In the genomic region with DNA sequence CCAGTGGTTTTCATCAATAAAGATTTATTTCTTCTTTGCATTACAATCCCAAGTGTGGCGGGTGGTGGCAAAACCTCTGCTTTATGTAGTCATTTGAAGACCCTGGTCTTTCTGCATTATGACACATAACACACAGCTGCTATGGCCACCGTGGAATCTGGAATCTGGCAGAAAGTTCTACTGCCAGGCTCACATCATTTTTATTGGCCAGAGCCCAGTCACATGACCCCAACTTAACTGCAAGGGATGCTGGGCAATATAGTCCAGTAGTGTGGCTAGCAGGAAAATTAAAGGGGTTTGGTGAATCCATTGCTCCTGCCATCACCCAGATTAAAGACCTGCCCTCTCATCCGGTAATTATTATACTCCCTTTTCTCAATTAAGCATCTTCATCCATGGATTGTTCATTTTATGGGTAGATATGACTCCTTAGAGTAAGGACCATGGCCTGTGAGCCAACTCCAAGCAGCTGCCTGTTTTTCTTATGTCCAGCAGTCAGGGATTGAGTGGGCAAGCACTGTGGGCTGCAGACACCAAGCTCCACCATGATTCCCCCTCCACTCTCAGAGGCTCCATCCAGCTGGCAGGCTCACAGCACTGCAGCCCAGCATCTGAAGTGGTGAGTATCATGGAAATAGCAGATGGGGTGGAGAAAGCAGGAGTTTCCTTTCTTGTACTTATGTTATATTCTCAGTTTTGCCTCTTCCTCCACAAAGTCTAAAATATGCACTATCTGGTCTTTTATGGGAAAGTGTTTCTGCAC, we compare ENCODE assay signal across 14 cellular contexts.
DNase-seq lines count a peak whose midpoint lies in the region; ATAC-seq and TF ChIP-seq lines count a peak whose summit lies in the region.
"Had no signal": no experiment of that assay in that cellular context is flagged by ENCODE, and none has a peak within 500 bp of the region (broad histone marks: within the 10 kb centered on the region; RNA-seq: fewer than 3 reads in every experiment).

No MANE protein-coding gene starts in this region.

- no peaks in the 10 kb centered on the region for H3K4me1 ChIP-seq in left lung
- H3K4me1 ChIP-seq: HAP-1 had no signal

- TF ChIP-seq CTCF in left lung (IDR thresholded peaks at IDR 0.05) = no peak

- intact Hi-C loops in posterior cingulate gyrus (cut with DNase I) = no loop called here
- intact Hi-C loops in left lung (cut with DNase I) = no loop called here

- ATAC-seq in SK-N-SH treated with all-trans-retinoic acid at 6 μM for 48 hours = peak; percentile 77
- ATAC-seq in HG03342 (IDR thresholded peaks at IDR 0.05; ENCODE audit: unreplicated experiment) = no peak
- ATAC-seq in left lung = no peak
- ATAC-seq: GM12878, GM23338 had no signal

- H3K27ac ChIP-seq in left lung = no peak overlapping the region

- H3K9me3 ChIP-seq in left lung = peaks cover 0 to 7% of the 10 kb centered on the region in 2 donors
- H3K9me3 ChIP-seq: HAP-1 had no signal

- no peak overlapping the region for H3K4me3 ChIP-seq in left lung
- H3K4me3 ChIP-seq: GM12878, GM23338, HAP-1 had no signal

- no peaks in the 10 kb centered on the region for H3K36me3 ChIP-seq in left lung
- H3K36me3 ChIP-seq: HAP-1 had no signal

- no peak for TF ChIP-seq EP300 in Ishikawa (IDR thresholded peaks at IDR 0.05; ENCODE audit: borderline replicate concordance)

- DNase-seq in inferior parietal cortex (ENCODE audit: extremely low spot score) (peak; percentile 16), posterior cingulate gyrus (peak in 7 of 10 donors; percentile 19 to 86 (median 44)), superior temporal gyrus (ENCODE audit: extremely low spot score) (no peak), NCI-H226 (no peak), left lung (no peak)
- DNase-seq: C1 segment of cervical spinal cord; CD4-positive, alpha-beta T cell; DMS79 had no signal

- no peaks in the 10 kb centered on the region for H3K27me3 ChIP-seq in left lung

- TF ChIP-seq RAD21 in Ishikawa (IDR thresholded peaks at IDR 0.05; ENCODE audit: low read depth) = no peak

TF ChIP-seq in Ishikawa, 13 proteins besides CTCF, POLR2A, EP300 and RAD21:
- no peak for TF ChIP-seq YY1 (IDR thresholded peaks at IDR 0.05; ENCODE audit: low read depth)
- TF ChIP-seq, protein P1, sequence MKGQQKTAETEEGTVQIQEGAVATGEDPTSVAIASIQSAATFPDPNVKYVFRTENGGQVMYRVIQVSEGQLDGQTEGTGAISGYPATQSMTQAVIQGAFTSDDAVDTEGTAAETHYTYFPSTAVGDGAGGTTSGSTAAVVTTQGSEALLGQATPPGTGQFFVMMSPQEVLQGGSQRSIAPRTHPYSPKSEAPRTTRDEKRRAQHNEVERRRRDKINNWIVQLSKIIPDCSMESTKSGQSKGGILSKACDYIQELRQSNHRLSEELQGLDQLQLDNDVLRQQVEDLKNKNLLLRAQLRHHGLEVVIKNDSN (IDR thresholded peaks at IDR 0.05) = peak; percentile 52

TF ChIP-seq in SK-N-SH treated with all-trans-retinoic acid at 6 μM for 48 hours, 23 proteins besides CTCF, POLR2A, EP300 and RAD21:
- TF ChIP-seq ZFP3 (CRISPR knock-in tag; IDR thresholded peaks at IDR 0.05) (no peak), TCF4 (CRISPR knock-in tag; IDR thresholded peaks at IDR 0.05; ENCODE audit: borderline replicate concordance) (no peak), BACH2 (CRISPR knock-in tag; IDR thresholded peaks at IDR 0.05; ENCODE audit: borderline replicate concordance) (no peak), OSR1 (CRISPR knock-in tag; IDR thresholded peaks at IDR 0.05) (no peak), ZNF565 (CRISPR knock-in tag; conservative IDR thresholded peaks at IDR 0.05; ENCODE audit: low read depth) (no peak), SNAI2 (CRISPR knock-in tag; IDR thresholded peaks at IDR 0.05) (no peak), TOX (CRISPR knock-in tag; IDR thresholded peaks at IDR 0.05; ENCODE audit: borderline replicate concordance) (no peak), PPARA (CRISPR knock-in tag; IDR thresholded peaks at IDR 0.05; ENCODE audit: borderline replicate concordance) (no peak)
- TF ChIP-seq, protein P2, sequence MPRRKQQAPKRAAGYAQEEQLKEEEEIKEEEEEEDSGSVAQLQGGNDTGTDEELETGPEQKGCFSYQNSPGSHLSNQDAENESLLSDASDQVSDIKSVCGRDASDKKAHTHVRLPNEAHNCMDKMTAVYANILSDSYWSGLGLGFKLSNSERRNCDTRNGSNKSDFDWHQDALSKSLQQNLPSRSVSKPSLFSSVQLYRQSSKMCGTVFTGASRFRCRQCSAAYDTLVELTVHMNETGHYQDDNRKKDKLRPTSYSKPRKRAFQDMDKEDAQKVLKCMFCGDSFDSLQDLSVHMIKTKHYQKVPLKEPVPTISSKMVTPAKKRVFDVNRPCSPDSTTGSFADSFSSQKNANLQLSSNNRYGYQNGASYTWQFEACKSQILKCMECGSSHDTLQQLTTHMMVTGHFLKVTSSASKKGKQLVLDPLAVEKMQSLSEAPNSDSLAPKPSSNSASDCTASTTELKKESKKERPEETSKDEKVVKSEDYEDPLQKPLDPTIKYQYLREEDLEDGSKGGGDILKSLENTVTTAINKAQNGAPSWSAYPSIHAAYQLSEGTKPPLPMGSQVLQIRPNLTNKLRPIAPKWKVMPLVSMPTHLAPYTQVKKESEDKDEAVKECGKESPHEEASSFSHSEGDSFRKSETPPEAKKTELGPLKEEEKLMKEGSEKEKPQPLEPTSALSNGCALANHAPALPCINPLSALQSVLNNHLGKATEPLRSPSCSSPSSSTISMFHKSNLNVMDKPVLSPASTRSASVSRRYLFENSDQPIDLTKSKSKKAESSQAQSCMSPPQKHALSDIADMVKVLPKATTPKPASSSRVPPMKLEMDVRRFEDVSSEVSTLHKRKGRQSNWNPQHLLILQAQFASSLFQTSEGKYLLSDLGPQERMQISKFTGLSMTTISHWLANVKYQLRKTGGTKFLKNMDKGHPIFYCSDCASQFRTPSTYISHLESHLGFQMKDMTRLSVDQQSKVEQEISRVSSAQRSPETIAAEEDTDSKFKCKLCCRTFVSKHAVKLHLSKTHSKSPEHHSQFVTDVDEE (CRISPR knock-in tag; IDR thresholded peaks at IDR 0.05) = no peak
TF ChIP-seq in SK-N-SH treated with all-trans-retinoic acid at 6 μM for 48 hours: peak in this region for 0.

Comparison
In these comparisons a context has a peak if more than half of its experiments do, and no peak if none do; other contexts are left out.
1. DNase-seq: peak in inferior parietal cortex (single experiment) and posterior cingulate gyrus (7 of 10); none in superior temporal gyrus (single experiment), NCI-H226 (single experiment) and left lung (0 of 2).